In genomic region chr11:85647604-85648299, GRCh38 we compare ENCODE assay signal across 1 cellular context.
A peak's percentile ranks its signal among the peaks of the same experiment; 100 is the strongest.
TF ChIP-seq lines count a peak whose summit lies in the region.

TSS of gene TMEM126A (plus strand) at chr11:85647967. CDS start at chr11:85650256, 2,289 bp downstream.

TF ChIP-seq in HepG2, 621 proteins besides CTCF, POLR2A, EP300 and RAD21 (continued from another document and continues in another):
- TF ChIP-seq SP1 (IDR thresholded peaks at IDR 0.05) (no peak), SP1 (CRISPR knock-in tag; IDR thresholded peaks at IDR 0.05) (peak; percentile 73), ZNF777 (CRISPR knock-in tag; IDR thresholded peaks at IDR 0.05) (no peak), ZNF44 (CRISPR knock-in tag; IDR thresholded peaks at IDR 0.05) (no peak), THRA (CRISPR knock-in tag; IDR thresholded peaks at IDR 0.05; ENCODE audit: borderline replicate concordance) (peak; percentile 39; the same call in 1 of the 2 replicates), FOXA1 (IDR thresholded peaks at IDR 0.05) (no peak), FOXA1 (CRISPR knock-in tag; IDR thresholded peaks at IDR 0.05) (no peak), CEBPB (IDR thresholded peaks at IDR 0.05; ENCODE audit: borderline replicate concordance, low read depth, low read length) (peak; percentile 29; the same call in 1 of the 2 replicates), TFDP1 (CRISPR knock-in tag; IDR thresholded peaks at IDR 0.05; ENCODE audit: borderline replicate concordance) (peak; percentile 52; the same call in 1 of the 2 replicates), SOX5 (CRISPR knock-in tag; IDR thresholded peaks at IDR 0.05; ENCODE audit: borderline replicate concordance) (peak; percentile 18; the same call in 1 of the 2 replicates), ZNF770 (CRISPR knock-in tag; IDR thresholded peaks at IDR 0.05) (peak; percentile 73), HNRNPK (IDR thresholded peaks at IDR 0.05; ENCODE audit: low read depth, low read length, poor library complexity, severe bottlenecking) (peak; percentile 26), ZFP1 (CRISPR knock-in tag; IDR thresholded peaks at IDR 0.05) (no peak), HIVEP1 (CRISPR knock-in tag; IDR thresholded peaks at IDR 0.05) (no peak), ZNF382 (CRISPR knock-in tag; IDR thresholded peaks at IDR 0.05; ENCODE audit: borderline replicate concordance) (no peak), ZNF414 (CRISPR knock-in tag; IDR thresholded peaks at IDR 0.05) (0 out of 2 replicates have a peak, but pooled peaks have one; percentile 52), ZBTB4 (CRISPR knock-in tag; IDR thresholded peaks at IDR 0.05; ENCODE audit: borderline replicate concordance) (0 out of 2 replicates have a peak, but pooled peaks have one; percentile 41), ARNT2 (CRISPR knock-in tag; IDR thresholded peaks at IDR 0.05; ENCODE audit: low read depth) (no peak; the same call in 1 of the 2 replicates), MTA1 (CRISPR knock-in tag; IDR thresholded peaks at IDR 0.05; ENCODE audit: borderline replicate concordance) (peak; percentile 64; the same call in 1 of the 2 replicates), ZBTB21 (CRISPR knock-in tag; IDR thresholded peaks at IDR 0.05) (peak; percentile 40; the same call in 1 of the 2 replicates), TOE1 (CRISPR knock-in tag; IDR thresholded peaks at IDR 0.05) (no peak), ZBED4 (CRISPR knock-in tag; IDR thresholded peaks at IDR 0.05; ENCODE audit: borderline replicate concordance) (no peak; the same call in 1 of the 2 replicates), NR3C1 (CRISPR knock-in tag; IDR thresholded peaks at IDR 0.05) (no peak), ZNF225 (CRISPR knock-in tag; IDR thresholded peaks at IDR 0.05) (no peak), ZBTB46 (CRISPR knock-in tag; IDR thresholded peaks at IDR 0.05; ENCODE audit: borderline replicate concordance) (no peak), RFX3 (CRISPR knock-in tag; IDR thresholded peaks at IDR 0.05) (no peak), ZNF34 (CRISPR knock-in tag; IDR thresholded peaks at IDR 0.05; ENCODE audit: borderline replicate concordance) (peak; percentile 66; the same call in 1 of the 2 replicates), ZNF740 (CRISPR knock-in tag; IDR thresholded peaks at IDR 0.05) (no peak), ZIK1 (CRISPR knock-in tag; IDR thresholded peaks at IDR 0.05; ENCODE audit: borderline replicate concordance, low read depth) (peak; percentile 74; the same call in 1 of the 2 replicates), PRDM10 (CRISPR knock-in tag; IDR thresholded peaks at IDR 0.05; ENCODE audit: low read depth) (no peak; the same call in 1 of the 2 replicates), ZNF883 (CRISPR knock-in tag; IDR thresholded peaks at IDR 0.05; ENCODE audit: not compliant biosample characterization) (no peak), ZNF839 (CRISPR knock-in tag; IDR thresholded peaks at IDR 0.05; ENCODE audit: borderline replicate concordance) (no peak), NFYB (CRISPR knock-in tag; IDR thresholded peaks at IDR 0.05) (peak; percentile 86), KLF13 (CRISPR knock-in tag; IDR thresholded peaks at IDR 0.05) (no peak), ZNF552 (CRISPR knock-in tag; IDR thresholded peaks at IDR 0.05; ENCODE audit: borderline replicate concordance) (no peak), E2F5 (CRISPR knock-in tag; conservative IDR thresholded peaks at IDR 0.05) (no peak), MAX (IDR thresholded peaks at IDR 0.05) (peak; percentile 73), ZNF607 (CRISPR knock-in tag; IDR thresholded peaks at IDR 0.05; ENCODE audit: borderline replicate concordance) (peak; percentile 52; the same call in 1 of the 2 replicates), ZNF563 (CRISPR knock-in tag; IDR thresholded peaks at IDR 0.05) (peak; percentile 81), ERF (CRISPR knock-in tag; IDR thresholded peaks at IDR 0.05) (peak; percentile 67; the same call in 1 of the 2 replicates), ZNF331 (CRISPR knock-in tag; IDR thresholded peaks at IDR 0.05) (peak; percentile 53), HMG20B (CRISPR knock-in tag; conservative IDR thresholded peaks at IDR 0.05) (no peak)
